1 cellular context compared by ENCODE assay signal in genomic region chr19:10565567-10566407, GRCh38.
TF ChIP-seq lines count a peak whose summit lies in the region.

TSS of gene KRI1 (minus strand) at chr19:10566010. CDS start at chr19:10565999, 11 bp downstream.

TF ChIP-seq in HepG2, 621 proteins besides CTCF, POLR2A, EP300 and RAD21 (continued from another document and continues in another):
- no peak for TF ChIP-seq GRHL1 (CRISPR knock-in tag; conservative IDR thresholded peaks at IDR 0.05)
- TF ChIP-seq SIN3A (IDR thresholded peaks at IDR 0.05; ENCODE audit: borderline replicate concordance, low read depth, low read length), result 0 out of 2 replicates have a peak, but pooled peaks have one; percentile 64
- TF ChIP-seq MED8 (CRISPR knock-in tag; IDR thresholded peaks at IDR 0.05; ENCODE audit: insufficient replicate concordance), result peak; percentile 60
- peak; percentile 99 for TF ChIP-seq ERF (CRISPR knock-in tag; IDR thresholded peaks at IDR 0.05)
- peak; percentile 85 for TF ChIP-seq MYPOP (CRISPR knock-in tag; IDR thresholded peaks at IDR 0.05)
- 0 out of 2 replicates have a peak, but pooled peaks have one; percentile 58 for TF ChIP-seq RFXANK (CRISPR knock-in tag; IDR thresholded peaks at IDR 0.05)
- TF ChIP-seq PRMT3 (CRISPR knock-in tag; IDR thresholded peaks at IDR 0.05; ENCODE audit: borderline replicate concordance, low read depth), result peak; percentile 68; the same call in 1 of the 2 replicates
- no peak for TF ChIP-seq ADNP (CRISPR knock-in tag; IDR thresholded peaks at IDR 0.05)
- TF ChIP-seq ZFYVE20 (CRISPR knock-in tag; IDR thresholded peaks at IDR 0.05; ENCODE audit: borderline replicate concordance, low read depth), result peak; percentile 90; the same call in 1 of the 2 replicates
- TF ChIP-seq XRCC5 (optimal IDR thresholded peaks at IDR 0.05; ENCODE audit: low read length), result peak; percentile 56
- no peak for TF ChIP-seq KDM5A (IDR thresholded peaks at IDR 0.05; ENCODE audit: borderline replicate concordance, low read length)
- peak; percentile 54; the same call in 1 of the 2 replicates for TF ChIP-seq ZNF280D (CRISPR knock-in tag; IDR thresholded peaks at IDR 0.05)
- peak; percentile 69 for TF ChIP-seq NR2C2 (CRISPR knock-in tag; IDR thresholded peaks at IDR 0.05; ENCODE audit: borderline replicate concordance)
- TF ChIP-seq ZFP36L2 (CRISPR knock-in tag; IDR thresholded peaks at IDR 0.05), result peak; percentile 52; the same call in 1 of the 2 replicates
- TF ChIP-seq NRL (CRISPR knock-in tag; IDR thresholded peaks at IDR 0.05; ENCODE audit: borderline replicate concordance), result peak; percentile 77; the same call in 1 of the 2 replicates
- no peak; the same call in 1 of the 2 replicates for TF ChIP-seq ZSCAN30 (CRISPR knock-in tag; IDR thresholded peaks at IDR 0.05)
- TF ChIP-seq ZNF781 (CRISPR knock-in tag; IDR thresholded peaks at IDR 0.05; ENCODE audit: borderline replicate concordance, not compliant biosample characterization), result no peak
- peak; percentile 95 for TF ChIP-seq ZBTB2 (CRISPR knock-in tag; IDR thresholded peaks at IDR 0.05; ENCODE audit: low read depth)
- TF ChIP-seq ZSCAN29 (CRISPR knock-in tag; conservative IDR thresholded peaks at IDR 0.05), result 0 out of 2 replicates have a peak, but pooled peaks have one; percentile 35
- TF ChIP-seq CAMTA2 (CRISPR knock-in tag; IDR thresholded peaks at IDR 0.05; ENCODE audit: borderline replicate concordance), result 0 out of 2 replicates have a peak, but pooled peaks have one; percentile 60
- no peak for TF ChIP-seq NFIB (CRISPR knock-in tag; IDR thresholded peaks at IDR 0.05; ENCODE audit: borderline replicate concordance)
- TF ChIP-seq ATF3 (CRISPR knock-in tag; IDR thresholded peaks at IDR 0.05), result peak; percentile 47; the same call in 1 of the 2 replicates
- TF ChIP-seq KMT2B (CRISPR knock-in tag; IDR thresholded peaks at IDR 0.05), result peak; percentile 80; the same call in 1 of the 2 replicates
- TF ChIP-seq HOMEZ (CRISPR knock-in tag; IDR thresholded peaks at IDR 0.05; ENCODE audit: low read depth), result 0 out of 2 replicates have a peak, but pooled peaks have one; percentile 26
- no peak for TF ChIP-seq ZNF496 (CRISPR knock-in tag; IDR thresholded peaks at IDR 0.05; ENCODE audit: insufficient replicate concordance)
- peak; percentile 82; the same call in 1 of the 2 replicates for TF ChIP-seq MIER3 (CRISPR knock-in tag; IDR thresholded peaks at IDR 0.05; ENCODE audit: borderline replicate concordance)
- TF ChIP-seq ZNF451 (CRISPR knock-in tag; IDR thresholded peaks at IDR 0.05), result peak; percentile 98
- no peak for TF ChIP-seq BCLAF1 (IDR thresholded peaks at IDR 0.05)
- no peak for TF ChIP-seq SYNCRIP (IDR thresholded peaks at IDR 0.05; ENCODE audit: insufficient read depth, low read depth, low read length)
- 0 out of 2 replicates have a peak, but pooled peaks have one; percentile 48 for TF ChIP-seq ZNF253 (CRISPR knock-in tag; IDR thresholded peaks at IDR 0.05; ENCODE audit: borderline replicate concordance)
- TF ChIP-seq RARA (CRISPR knock-in tag; IDR thresholded peaks at IDR 0.05), result peak; percentile 16; the same call in 1 of the 2 replicates
- TF ChIP-seq FOSL2 (CRISPR knock-in tag; IDR thresholded peaks at IDR 0.05), result 0 out of 2 replicates have a peak, but pooled peaks have one; percentile 17
- peak; percentile 97 for TF ChIP-seq BATF2 (CRISPR knock-in tag; IDR thresholded peaks at IDR 0.05)
- TF ChIP-seq MIXL1 (CRISPR knock-in tag; IDR thresholded peaks at IDR 0.05), result peak; percentile 81
- peak; percentile 95 for TF ChIP-seq KLF6 (CRISPR knock-in tag; IDR thresholded peaks at IDR 0.05)
- peak; percentile 88 for TF ChIP-seq SAFB2 (CRISPR knock-in tag; IDR thresholded peaks at IDR 0.05; ENCODE audit: borderline replicate concordance, low read depth)
- TF ChIP-seq ZNF619 (CRISPR knock-in tag; IDR thresholded peaks at IDR 0.05), result peak; percentile 34; the same call in 1 of the 2 replicates
- peak; percentile 94 for TF ChIP-seq MXD4 (CRISPR knock-in tag; IDR thresholded peaks at IDR 0.05)
- 0 out of 2 replicates have a peak, but pooled peaks have one; percentile 6 for TF ChIP-seq BHLHE40 (IDR thresholded peaks at IDR 0.05; ENCODE audit: low read length)
- peak; percentile 94; the same call in 1 of the 2 replicates for TF ChIP-seq ZIK1 (CRISPR knock-in tag; IDR thresholded peaks at IDR 0.05; ENCODE audit: borderline replicate concordance, low read depth)
- peak; percentile 73; the same call in 1 of the 2 replicates for TF ChIP-seq SMAD3 (CRISPR knock-in tag; IDR thresholded peaks at IDR 0.05)
- TF ChIP-seq HINFP (CRISPR knock-in tag; IDR thresholded peaks at IDR 0.05; ENCODE audit: low read depth), result peak; percentile 78; the same call in 1 of the 2 replicates
- no peak for TF ChIP-seq HNRNPL (IDR thresholded peaks at IDR 0.05; ENCODE audit: low read depth, low read length)
- TF ChIP-seq ZNF260 (CRISPR knock-in tag; IDR thresholded peaks at IDR 0.05; ENCODE audit: borderline replicate concordance, low read depth), result no peak
- peak; percentile 67; the same call in 1 of the 2 replicates for TF ChIP-seq RELA (CRISPR knock-in tag; IDR thresholded peaks at IDR 0.05)
- TF ChIP-seq POGK (CRISPR knock-in tag; conservative IDR thresholded peaks at IDR 0.05), result peak; percentile 97
- TF ChIP-seq HDAC6 (IDR thresholded peaks at IDR 0.05; ENCODE audit: low read depth, low read length), result no peak
